Comparison of ENCODE assay signal across 34 cellular contexts in genomic region chr17:46948544-46948943, GRCh38. TPM values are rescaled to one million over a fixed set of nuclear protein-coding genes. Genes with fewer than 3 reads are reported as not detected.
"Had no signal": no experiment of that assay in that cellular context is flagged by ENCODE, and none has a peak within 500 bp of the region (broad histone marks: within the 10 kb centered on the region; RNA-seq: fewer than 3 reads in every experiment).

No MANE protein-coding gene starts in this region.

- H3K27me3 ChIP-seq: adrenal gland, SJSA1 had no signal

- H3K9me3 ChIP-seq: adrenal gland, SJSA1 had no signal

- H3K27ac Mint-ChIP-seq: activated CD4-positive, alpha-beta memory T cell treated with anti-CD3 and anti-CD28 coated beads, Interleukin-2, amount 10 ng/mL, durations not matched to agents 7 days and 5 days; activated naive CD4-positive, alpha-beta T cell treated with anti-CD3 and anti-CD28 coated beads, Interleukin-2, amount 50 U/mL, for 72 hours; activated T-helper 2 cell treated with anti-CD3 and anti-CD28 coated beads, Interferon-gamma antibody, Interleukin-2, Interleukin-4, amounts not matched to agents 10 μg/mL and 5 μg/mL and 100 μg/mL, durations not matched to agents 14 hours and 24 hours and 36 hours; T-cell had no signal

- H3K9me3 Mint-ChIP-seq: activated CD4-positive, alpha-beta memory T cell treated with anti-CD3 and anti-CD28 coated beads, Interleukin-2, amount 10 ng/mL, durations not matched to agents 7 days and 5 days; activated naive CD4-positive, alpha-beta T cell treated with anti-CD3 and anti-CD28 coated beads, Interleukin-2, amount 50 U/mL, for 72 hours; activated T-helper 2 cell treated with anti-CD3 and anti-CD28 coated beads, Interferon-gamma antibody, Interleukin-2, Interleukin-4, amounts not matched to agents 10 μg/mL and 5 μg/mL and 100 μg/mL, durations not matched to agents 14 hours and 24 hours and 36 hours; T-cell had no signal

- H3K4me3 Mint-ChIP-seq: activated CD4-positive, alpha-beta memory T cell treated with anti-CD3 and anti-CD28 coated beads, Interleukin-2, amount 10 ng/mL, durations not matched to agents 7 days and 5 days; brain; T-cell had no signal

- H3K36me3 Mint-ChIP-seq: activated naive CD4-positive, alpha-beta T cell treated with anti-CD3 and anti-CD28 coated beads, Interleukin-2, amount 50 U/mL, for 72 hours had no signal

- H3K27ac ChIP-seq: adrenal gland, SJSA1, VCaP had no signal

- H3K4me3 ChIP-seq: adrenal gland, SJSA1 had no signal

- ATAC-seq: activated naive CD4-positive, alpha-beta T cell treated with anti-CD3 and anti-CD28 coated beads, Interleukin-2, amount 50 U/mL, for 72 hours; Panc1; SK-N-SH treated with all-trans-retinoic acid at 6 μM for 48 hours; T-cell had no signal

- H3K27me3 Mint-ChIP-seq: activated CD4-positive, alpha-beta memory T cell treated with anti-CD3 and anti-CD28 coated beads, Interleukin-2, amount 10 ng/mL, durations not matched to agents 7 days and 5 days; T-cell had no signal

- DNase-seq: activated CD4-positive, alpha-beta memory T cell treated with anti-CD3 and anti-CD28 coated beads, Interleukin-2, amount 10 ng/mL, durations not matched to agents 7 days and 5 days; activated CD4-positive, alpha-beta T cell treated with anti-CD3 and anti-CD28 coated beads for 1 hour; activated CD4-positive, alpha-beta T cell treated with anti-CD3 and anti-CD28 coated beads for 48 hours; activated CD4-positive, CD25-positive, alpha-beta regulatory T cell; activated gamma-delta T cell; activated naive CD4-positive, alpha-beta T cell treated with Interleukin-2 at 50 U/mL for 16 hours; activated T-cell treated with anti-CD3 and anti-CD28 coated beads, Interleukin-2, amount 50 U/mL, for 1 hour; adrenal gland; Karpas-422; KBM-7; NCI-H1105; NCI-H1417 treated with DMSO at 0.1 percent for 48 hours; NCI-H187 treated with DMSO at 0.1 percent for 48 hours; NCI-H2081; NCI-H2227 treated with DMSO at 0.1 percent for 48 hours; NCI-H446; NCI-H510A treated with DMSO at 0.1 percent for 48 hours; NCI-H526 treated with DMSO at 0.1 percent for 48 hours; NCI-H774; SHP77; T-cell; T-helper 2 cell; T-helper 9 cell had no signal

- H3K36me3 ChIP-seq: adrenal gland, SJSA1 had no signal

RNA-seq across cellular contexts. Expression of gene RPRML, which starts 30.5 kb away (rescaled TPM):
- total RNA-seq: activated CD4-positive, alpha-beta memory T cell treated with anti-CD3 and anti-CD28 coated beads, Interleukin-2, amount 10 ng/mL, durations not matched to agents 7 days and 5 days; activated CD8-positive, alpha-beta memory T cell treated with anti-CD3 and anti-CD28 coated beads for 36 hours; activated naive CD4-positive, alpha-beta T cell treated with anti-CD3 and anti-CD28 coated beads, Interleukin-2, amount 50 U/mL, for 72 hours; activated T-helper 2 cell treated with anti-CD3 and anti-CD28 coated beads, Interferon-gamma antibody, Interleukin-2, Interleukin-4, amounts not matched to agents 10 μg/mL and 5 μg/mL and 100 μg/mL, durations not matched to agents 14 hours and 24 hours and 36 hours; adrenal gland; bronchial epithelial cell; MCF 10A; RPMI7951; SJSA1; T-cell had no signal
